ENCODE assay signal across 16 cellular contexts in the genomic region with DNA sequence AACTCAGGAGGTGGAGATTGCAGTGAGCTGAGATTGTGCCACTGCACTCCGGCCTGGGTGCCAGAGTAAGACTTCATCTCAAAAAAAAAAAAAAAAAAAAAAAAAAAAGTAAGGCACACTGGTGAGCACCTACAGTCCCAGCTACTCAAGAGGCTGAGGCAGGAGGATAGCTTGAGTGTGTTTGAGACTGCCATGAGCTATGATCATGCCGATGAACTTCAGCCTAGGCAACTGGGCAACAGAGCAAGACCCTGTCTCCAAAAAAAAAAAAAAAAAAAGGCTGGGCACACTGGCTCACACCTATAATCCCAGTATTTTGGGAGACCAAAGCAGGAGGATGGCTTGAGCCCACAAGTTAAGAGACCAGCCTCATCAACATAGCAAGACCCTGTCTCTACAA.
"Had no signal": no experiment of that assay in that cellular context is flagged by ENCODE, and none has a peak within 500 bp of the region (broad histone marks: within the 10 kb centered on the region; RNA-seq: fewer than 3 reads in every experiment).

No MANE protein-coding gene starts in this region.

- H3K9me3 ChIP-seq: adrenal gland had no signal

- H3K27me3 ChIP-seq: adrenal gland had no signal

- H3K27ac ChIP-seq: adrenal gland, coronary artery had no signal

- H3K4me3 ChIP-seq: adrenal gland, coronary artery, lung, smooth muscle cell had no signal

- H3K4me2 ChIP-seq: smooth muscle cell had no signal

- H3K9me3 Mint-ChIP-seq: activated T-cell treated with anti-CD3 and anti-CD28 coated beads, Interleukin-2, amount 50 U/mL, for 4 hours had no signal

- ATAC-seq: left cardiac atrium, right cardiac atrium had no signal

- DNase-seq: activated CD8-positive, alpha-beta memory T cell treated with anti-CD3 and anti-CD28 coated beads for 24 hours; activated gamma-delta T cell; adrenal gland; caudate nucleus; effector CD4-positive, alpha-beta T cell; foreskin melanocyte; head of caudate nucleus; left cardiac atrium; midbrain; posterior cingulate gyrus; right cardiac atrium; substantia nigra had no signal
